ENCODE assay signal across 25 cellular contexts in the genomic region with DNA sequence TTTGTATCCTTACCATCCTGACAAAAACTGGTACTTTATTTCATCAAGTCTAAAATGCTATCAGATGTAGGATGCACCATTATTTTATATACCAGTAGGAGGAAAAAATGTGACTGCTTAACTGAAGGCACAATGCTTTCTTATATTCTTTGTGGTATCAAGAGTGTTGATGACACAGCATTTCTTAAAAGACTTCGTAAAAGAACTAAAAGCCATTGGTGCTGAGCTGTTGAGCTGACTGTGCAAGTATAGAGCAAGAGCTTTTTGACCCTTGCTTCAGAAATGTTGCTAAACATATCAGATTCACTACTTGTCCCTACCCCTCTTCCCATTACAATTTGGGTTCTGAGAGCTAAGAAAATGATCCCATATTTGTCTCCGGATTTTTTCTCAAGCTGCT.
"Had no signal": no experiment of that assay in that cellular context is flagged by ENCODE, and none has a peak within 500 bp of the region (broad histone marks: within the 10 kb centered on the region; RNA-seq: fewer than 3 reads in every experiment).

No MANE protein-coding gene starts in this region.

- ATAC-seq: left colon; left lung; lower lobe of right lung; natural killer cell; sciatic nerve; stimulated activated naive B cell treated with anti-CD40 and anti-IgM and Interleukin-4, amounts not matched to agents 10 μg/mL and 1 μg/mL and 100 μg/mL, for 72 hours; stimulated activated naive CD8-positive, alpha-beta T cell treated with anti-CD3 and anti-CD28 coated beads, Interleukin-15, Interleukin-2, amounts not matched to agents 100 U/mL and 50 U/mL, for 24 hours had no signal

- H3K36me3 ChIP-seq: left lung, lower lobe of right lung, ovary, right atrium auricular region, suprapubic skin, thoracic aorta, tibial nerve, uterus had no signal

- H3K27me3 ChIP-seq: left lung, ovary, right atrium auricular region, suprapubic skin, tibial nerve, uterus had no signal

- H3K27ac ChIP-seq: left lung, lower lobe of right lung, ovary, right atrium auricular region, skin epidermis, suprapubic skin, thoracic aorta, tibial nerve, uterus had no signal

- DNase-seq: hypothalamus; immature natural killer cell; kidney; left colon; left lung; lower lobe of right lung; mammary epithelial cell; mesenchymal stem cell; naive B cell; natural killer cell; nephron progenitor cell; ovary; stimulated activated CD4-positive, alpha-beta T cell treated with anti-CD3 and anti-CD28 coated beads, Interleukin-12 subunit alpha, Interleukin-12 subunit beta, amount 100 ng/mL, for 4 hours; stimulated activated CD4-positive, alpha-beta T cell treated with anti-CD3 and anti-CD28 coated beads, Interleukin-15, amount 100 ng/mL, for 24 hours; stimulated activated CD4-positive, alpha-beta T cell treated with anti-CD3 and anti-CD28 coated beads, Interleukin-2, amount 100 ng/mL, for 24 hours; stimulated activated CD4-positive, alpha-beta T cell treated with anti-CD3 and anti-CD28 coated beads, Interleukin-4, amount 100 ng/mL, for 1 hour; stimulated activated naive B cell treated with anti-CD40 and anti-IgM and Interleukin-4, amounts not matched to agents 10 μg/mL and 1 μg/mL and 100 μg/mL, for 72 hours; stimulated activated naive CD8-positive, alpha-beta T cell treated with anti-CD3 and anti-CD28 coated beads, Interleukin-15, Interleukin-2, amounts not matched to agents 100 U/mL and 50 U/mL, for 24 hours; uterus had no signal

- H3K4me1 ChIP-seq: left lung, lower lobe of right lung, right atrium auricular region, suprapubic skin, tibial nerve, uterus had no signal

- H3K4me3 ChIP-seq: left lung, lower lobe of right lung, ovary, right atrium auricular region, skin epidermis, suprapubic skin, thoracic aorta, tibial nerve, uterus had no signal
